In the genomic region with DNA sequence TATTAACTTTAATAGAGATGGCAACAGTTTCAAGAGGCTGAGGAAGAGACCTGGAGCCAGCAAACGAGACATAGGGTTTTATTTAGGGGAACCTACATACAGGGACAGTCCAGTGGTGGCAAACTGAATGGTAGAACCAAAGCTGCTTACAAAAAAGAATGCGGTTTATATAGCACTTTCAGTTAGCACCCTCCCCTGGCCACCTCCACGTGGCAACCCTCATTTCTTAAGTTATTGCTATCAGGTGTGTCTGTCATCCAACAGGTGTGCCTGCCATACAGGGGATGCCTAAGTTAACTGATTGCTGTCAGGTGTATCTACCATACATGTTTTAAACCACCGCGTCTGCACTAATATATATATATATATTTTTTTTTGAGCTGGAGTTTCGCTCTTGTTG, we compare ENCODE assay signal across 27 cellular contexts.
"Had no signal": no experiment of that assay in that cellular context is flagged by ENCODE, and none has a peak within 500 bp of the region (broad histone marks: within the 10 kb centered on the region; RNA-seq: fewer than 3 reads in every experiment).

No MANE protein-coding gene starts in this region.

- H2AFZ ChIP-seq: hepatocyte had no signal

- H3K27me3 Mint-ChIP-seq: dendritic cell treated with granulocyte-macrophage colony-stimulating factor and Interleukin-4, amounts not matched to agents 40 ng/mL and 50 ng/mL, for 4 days; effector memory CD8-positive, alpha-beta T cell had no signal

- H3K27me3 ChIP-seq: colonic mucosa, esophagus squamous epithelium, gastrocnemius medialis, heart left ventricle, hepatocyte, left lung had no signal

- H3K36me3 Mint-ChIP-seq: immature natural killer cell, mesothelial cell of epicardium had no signal

- H3K79me2 ChIP-seq: hepatocyte had no signal

- H3K4me1 ChIP-seq: colonic mucosa, gastrocnemius medialis, left lung, lower lobe of right lung had no signal

- FAIRE-seq: endometrium, kidney had no signal

- H3K4me1 Mint-ChIP-seq: immature natural killer cell had no signal

- H3K36me3 ChIP-seq: colonic mucosa, esophagus squamous epithelium, gastrocnemius medialis, heart left ventricle, left lung, lower lobe of right lung had no signal

- H3K27ac Mint-ChIP-seq: dendritic cell treated with granulocyte-macrophage colony-stimulating factor and Interleukin-4, amounts not matched to agents 40 ng/mL and 50 ng/mL, for 4 days; effector memory CD8-positive, alpha-beta T cell; endodermal cell; mesothelial cell of epicardium; naive thymus-derived CD4-positive, alpha-beta T cell had no signal

- H3K9me3 Mint-ChIP-seq: dendritic cell treated with granulocyte-macrophage colony-stimulating factor and Interleukin-4, amounts not matched to agents 40 ng/mL and 50 ng/mL, for 4 days; effector memory CD8-positive, alpha-beta T cell; endodermal cell; immature natural killer cell; mesothelial cell of epicardium had no signal

- H3K4me3 ChIP-seq: colonic mucosa, esophagus squamous epithelium, gastrocnemius medialis, heart left ventricle, hepatocyte, left lung, lower lobe of right lung had no signal

- H3K4me2 ChIP-seq: hepatocyte had no signal

- DNase-seq: colonic mucosa; cortex of kidney; effector CD8-positive, alpha-beta T cell; effector memory CD8-positive, alpha-beta T cell; endodermal cell; erythroblast; esophagus squamous epithelium; foreskin fibroblast; foreskin melanocyte; gastrocnemius medialis; heart left ventricle; hypothalamus; immature natural killer cell; islet precursor cell; kidney; kidney glomerular epithelial cell; left lung; left ventricle myocardium superior; lower lobe of right lung; mesenchymal stem cell; naive thymus-derived CD4-positive, alpha-beta T cell had no signal

- H3K27ac ChIP-seq: colonic mucosa, epithelial cell of prostate, esophagus squamous epithelium, gastrocnemius medialis, heart left ventricle, hepatocyte, left lung, lower lobe of right lung had no signal

- H3K9me3 ChIP-seq: colonic mucosa, esophagus squamous epithelium, gastrocnemius medialis, heart left ventricle, left lung, lower lobe of right lung had no signal

- ATAC-seq: effector memory CD8-positive, alpha-beta T cell; esophagus mucosa; gastrocnemius medialis; heart left ventricle; left lung; left ventricle myocardium superior; lower lobe of right lung; naive thymus-derived CD4-positive, alpha-beta T cell had no signal

- H3K4me3 Mint-ChIP-seq: dendritic cell treated with granulocyte-macrophage colony-stimulating factor and Interleukin-4, amounts not matched to agents 40 ng/mL and 50 ng/mL, for 4 days; effector memory CD8-positive, alpha-beta T cell; endodermal cell; immature natural killer cell; mesothelial cell of epicardium; naive thymus-derived CD4-positive, alpha-beta T cell had no signal
